15 cellular contexts compared by ENCODE assay signal in the genomic region with DNA sequence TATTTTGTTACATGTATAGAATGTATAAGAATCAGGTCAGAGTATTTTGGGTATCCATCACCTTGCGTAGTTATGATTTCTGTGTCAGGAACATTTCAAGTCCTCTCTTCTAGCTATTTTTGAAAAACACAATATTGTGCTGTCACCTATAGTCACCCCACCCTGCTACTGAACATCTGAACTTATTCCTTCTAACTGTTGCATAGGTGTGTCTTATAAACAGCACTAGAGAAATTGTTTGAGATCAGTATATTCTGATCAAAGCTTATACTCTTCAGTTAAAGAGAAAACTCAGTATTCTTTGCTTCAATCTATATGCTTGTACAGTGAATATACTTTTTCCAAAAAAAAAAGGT.
A peak's percentile ranks its signal among the peaks of the same experiment; 100 is the strongest.
DNase-seq lines count a peak whose midpoint lies in the region; ATAC-seq, FAIRE-seq and TF ChIP-seq lines count a peak whose summit lies in the region.
"Had no signal": no experiment of that assay in that cellular context is flagged by ENCODE, and none has a peak within 500 bp of the region (broad histone marks: within the 10 kb centered on the region; RNA-seq: fewer than 3 reads in every experiment).

No MANE protein-coding gene starts in this region.

- no peaks in the 10 kb centered on the region for H4K20me1 ChIP-seq in keratinocyte (ENCODE audit: control insufficient read depth, extremely low read depth, insufficient read depth, low read length)

- H3K36me3 ChIP-seq in keratinocyte (ENCODE audit: control insufficient read depth in 2 of 2, extremely low read depth in 1 of 2, insufficient read depth in 2 of 2, low read length in 2 of 2) (peaks cover 3 to 8% of the 10 kb centered on the region in 2 experiments), suprapubic skin (peaks cover 13% of the 10 kb centered on the region), transverse colon (peaks cover 0 to 13% (median 0%) of the 10 kb centered on the region in 4 donors)

- H3K9me1 ChIP-seq in keratinocyte (ENCODE audit: control insufficient read depth, extremely low read depth, insufficient read depth, low read length): no peaks in the 10 kb centered on the region

- DNase-seq in activated naive CD4-positive, alpha-beta T cell treated with anti-CD3 and anti-CD28 coated beads for 36 hours: no peak
- no peak for DNase-seq in activated naive CD4-positive, alpha-beta T cell treated with Interleukin-2 at 50 U/mL for 16 hours
- DNase-seq in T-cell (peak in 3 of 34 experiments; percentile 1 to 16 (median 5)), keratinocyte (ENCODE audit: low read depth, low spot score) (no peak), suprapubic skin (ENCODE audit: low spot score in 2 of 2) (no peak), C1 segment of cervical spinal cord (lab: John Stamatoyannopoulos, UW) (no peak), DMS53 treated with DMSO at 0.1 percent for 48 hours (lab: John Stamatoyannopoulos, UW; ENCODE audit: unreplicated experiment) (no peak), transverse colon (no peak)
- DNase-seq: body of pancreas, NCI-H2081 treated with DMSO at 0.1 percent for 48 hours, occipital lobe, small intestine had no signal

- peak overlapping the region; percentile 80 for H3K27ac Mint-ChIP-seq in activated naive CD4-positive, alpha-beta T cell treated with anti-CD3 and anti-CD28 coated beads for 36 hours
- peak overlapping the region; percentile 34 to 60 for H3K27ac Mint-ChIP-seq in T-cell

- no peak overlapping the region for H2AFZ ChIP-seq in keratinocyte (ENCODE audit: control insufficient read depth, low read length)

- in situ Hi-C loops in transverse colon (cut with MboI; ENCODE audit: low pct_ligation_motif_present in 1 of 4, low pct_unique_long_range_greater_than_20kb in 1 of 4, low sequenced_read_pairs in 3 of 4): no loop called here

- POLR2A ChIA-PET in T-cell (lab: Charles Lee): interaction anchor here in 1 of 2 donors (0.5 kb wide), 1 partner anchor 87 kb away, joined by 3 read pairs; no protein-coding TSS in a partner anchor

- peaks cover 17% of the 10 kb centered on the region for H3K4me1 ChIP-seq in keratinocyte (ENCODE audit: control insufficient read depth, extremely low read depth, insufficient read depth, low read length)
- H3K4me1 ChIP-seq in suprapubic skin: peaks cover 13% of the 10 kb centered on the region
- H3K4me1 ChIP-seq in transverse colon: peaks cover 0 to 8% (median 0%) of the 10 kb centered on the region in 4 donors

- H3K27ac ChIP-seq in keratinocyte (ENCODE audit: control insufficient read depth, insufficient read depth, low read length) (peak overlapping the region; percentile 56), suprapubic skin (peak overlapping the region; percentile 14), transverse colon (no peak overlapping the region)
- H3K27ac ChIP-seq: RWPE1 had no signal

- peaks cover 17% of the 10 kb centered on the region for H3K36me3 Mint-ChIP-seq in activated naive CD4-positive, alpha-beta T cell treated with anti-CD3 and anti-CD28 coated beads for 36 hours (ENCODE audit: low read depth)
- peaks cover 32% of the 10 kb centered on the region for H3K36me3 Mint-ChIP-seq in T-cell

- TF ChIP-seq CTCF in keratinocyte (optimal IDR thresholded peaks at IDR 0.05 in 1 of 3, IDR thresholded peaks at IDR 0.05 in 1 of 3, conservative IDR thresholded peaks at IDR 0.05 in 1 of 3; ENCODE audit: extremely low read depth in 1 of 3, insufficient read depth in 2 of 3, low read length in 3 of 3) (no peak), suprapubic skin (IDR thresholded peaks at IDR 0.05) (no peak), transverse colon (IDR thresholded peaks at IDR 0.05) (no peak)

- no peak for TF ChIP-seq EP300 in suprapubic skin (IDR thresholded peaks at IDR 0.05)
- no peak for TF ChIP-seq EP300 in transverse colon (IDR thresholded peaks at IDR 0.05; ENCODE audit: low read depth)

- dilution Hi-C loops in keratinocyte (cut with MboI; ENCODE audit: extremely low pct_ligation_motif_present, low sequenced_read_pairs): no loop called here

- no peak for FAIRE-seq in keratinocyte (lab: Jason Lieb, UNC)
- FAIRE-seq: small intestine had no signal

- peak in 2 of 4 experiments; percentile 43 to 86 for ATAC-seq in T-cell (replicated peaks in 1 of 4)
- ATAC-seq: body of pancreas had no signal

- no peak overlapping the region for H3K4me3 Mint-ChIP-seq in activated naive CD4-positive, alpha-beta T cell treated with anti-CD3 and anti-CD28 coated beads for 36 hours
- H3K4me3 Mint-ChIP-seq in T-cell: no peak overlapping the region

- WGBS in suprapubic skin: 93% methylated on average over 1 of the region's 1 CpG
- WGBS in transverse colon (ENCODE audit: low coverage in 1 of 2), 2 donors: 90 to 95% methylated on average over 1 of the region's 1 CpG

- H3K9me3 ChIP-seq in keratinocyte (ENCODE audit: control insufficient read depth, low read depth, low read length) (peaks cover 5% of the 10 kb centered on the region), suprapubic skin (no peaks in the 10 kb centered on the region), transverse colon (peaks cover 0 to 3% of the 10 kb centered on the region in 2 donors)

- H3K4me3 ChIP-seq in keratinocyte (ENCODE audit: control insufficient read depth in 2 of 3, extremely low read depth in 1 of 3, insufficient read depth in 2 of 3, low read depth in 1 of 3, low read length in 3 of 3) (no peak overlapping the region), suprapubic skin (no peak overlapping the region), transverse colon (no peak overlapping the region)
- H3K4me3 ChIP-seq: body of pancreas, lung, MG63 had no signal

- H3K9ac ChIP-seq in keratinocyte (ENCODE audit: control insufficient read depth, extremely low read depth, insufficient read depth, low read length): peak overlapping the region; percentile 9

- H3K4me2 ChIP-seq in keratinocyte (ENCODE audit: control insufficient read depth, extremely low read depth, insufficient read depth, low read depth, low read length): no peak overlapping the region

- peaks cover 7% of the 10 kb centered on the region for H3K9me3 Mint-ChIP-seq in activated naive CD4-positive, alpha-beta T cell treated with anti-CD3 and anti-CD28 coated beads for 36 hours
- H3K9me3 Mint-ChIP-seq in T-cell: peaks cover 0 to 4% (median 4%) of the 10 kb centered on the region in 3 donors

- no peaks in the 10 kb centered on the region for H3K27me3 Mint-ChIP-seq in activated naive CD4-positive, alpha-beta T cell treated with anti-CD3 and anti-CD28 coated beads for 36 hours (ENCODE audit: low read depth)
- no peaks in the 10 kb centered on the region for H3K27me3 Mint-ChIP-seq in T-cell

- CTCF ChIA-PET in activated naive CD4-positive, alpha-beta T cell treated with anti-CD3 and anti-CD28 coated beads for 36 hours (lab: Charles Lee): interaction anchor here (0.5 to 1.3 kb wide), 5 partner anchors 18 to 278 kb away, joined by 3 to 6 read pairs (median 5); no protein-coding TSS in a partner anchor
- CTCF ChIA-PET in T-cell (lab: Charles Lee): interaction anchor here (0.5 to 0.7 kb wide), 5 partner anchors 22 to 816 kb away, joined by 3 to 7 read pairs (median 3); partner anchors contain the start of gene SMG5 (in 1 of the 2)

- no peak for TF ChIP-seq POLR2A in suprapubic skin (IDR thresholded peaks at IDR 0.05)
- no peak for TF ChIP-seq POLR2A in transverse colon (IDR thresholded peaks at IDR 0.05)

- intact Hi-C loops in activated naive CD4-positive, alpha-beta T cell treated with anti-CD3 and anti-CD28 coated beads for 36 hours (cut with micrococcal nuclease): loop anchor here (1.0 to 5.0 kb wide), 3 partner anchors 16 to 96 kb away; partner anchors contain the start of gene ASH1L
- intact Hi-C loops in transverse colon (cut with DNase I; ENCODE audit: low total_unique reads): no loop called here

- H3K27me3 ChIP-seq in keratinocyte (ENCODE audit: control insufficient read depth, extremely low read depth, insufficient read depth, low read length) (no peaks in the 10 kb centered on the region), suprapubic skin (no peaks in the 10 kb centered on the region), transverse colon (no peaks in the 10 kb centered on the region)
- H3K27me3 ChIP-seq: body of pancreas, MG63 had no signal

- H3K79me2 ChIP-seq in keratinocyte (ENCODE audit: control insufficient read depth, insufficient read depth, low read length): peaks cover 11% of the 10 kb centered on the region

- H3K4me1 Mint-ChIP-seq in activated naive CD4-positive, alpha-beta T cell treated with anti-CD3 and anti-CD28 coated beads for 36 hours (ENCODE audit: low read depth): peaks cover 54% of the 10 kb centered on the region
- peaks cover 53 to 59% (median 54%) of the 10 kb centered on the region in 3 donors for H3K4me1 Mint-ChIP-seq in T-cell

Comparison
In these comparisons a context has a peak if more than half of its experiments do, and no peak if none do; other contexts are left out.
1. H3K27ac ChIP-seq: peak in keratinocyte (single experiment) and suprapubic skin (single experiment); none in transverse colon (0 of 4).